In the genomic region with DNA sequence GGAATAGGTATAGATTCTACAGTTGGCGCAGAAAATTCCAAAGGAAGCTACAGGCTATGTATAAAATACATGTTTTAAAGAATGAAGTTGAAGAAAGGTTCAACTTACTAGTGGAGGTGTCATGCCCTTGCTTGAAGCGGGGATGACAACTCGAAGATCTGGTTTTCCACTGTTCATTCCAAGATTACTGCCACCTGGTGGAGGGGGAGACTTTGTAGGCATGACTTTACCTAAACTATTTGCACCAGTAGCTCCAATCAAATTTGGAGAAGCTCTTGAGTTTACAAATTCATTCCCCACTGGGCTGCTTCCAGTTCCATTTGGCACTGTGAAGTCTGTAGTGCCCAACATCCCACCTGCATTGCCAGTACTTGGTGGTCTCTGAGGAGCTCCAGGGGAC, we compare ENCODE assay signal across 1 cellular context.
TF ChIP-seq lines count a peak whose summit lies in the region.

No MANE protein-coding gene starts in this region.

TF ChIP-seq in H1, 55 proteins besides CTCF, POLR2A, EP300 and RAD21 (continued from another document):
- no peak for TF ChIP-seq CHD7 (IDR thresholded peaks at IDR 0.05; ENCODE audit: insufficient replicate concordance, low read length)
- TF ChIP-seq HDAC6 (IDR thresholded peaks at IDR 0.05; ENCODE audit: low read depth, low read length) = no peak
- no peak for TF ChIP-seq POLR2AphosphoS5 (IDR thresholded peaks at IDR 0.05; ENCODE audit: low read depth, low read length)
- no peak for TF ChIP-seq SP1 (IDR thresholded peaks at IDR 0.05; ENCODE audit: low read depth, low read length)
